Comparison of ENCODE assay signal across 22 cellular contexts in the genomic region with DNA sequence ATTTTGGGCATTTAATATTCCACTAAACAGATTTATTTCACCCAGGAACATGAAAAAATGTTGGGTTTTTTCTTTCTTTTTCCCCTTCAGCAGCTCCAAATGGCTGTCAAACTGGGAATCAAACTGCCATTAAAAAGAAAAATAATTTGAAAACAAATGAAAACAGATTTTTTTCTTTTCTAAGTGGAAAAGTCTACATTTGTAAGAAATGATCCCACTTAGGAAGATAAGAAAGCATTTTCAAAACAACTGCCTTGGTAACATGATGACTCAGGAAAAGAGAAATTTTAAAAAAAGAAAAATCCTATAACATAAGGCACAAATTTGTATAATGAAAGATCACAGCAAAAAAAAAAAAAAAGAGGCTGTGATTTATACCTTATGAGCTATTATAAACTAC. TPM values are rescaled to one million over a fixed set of nuclear protein-coding genes. Genes with fewer than 3 reads are reported as not detected.
"Had no signal": no experiment of that assay in that cellular context is flagged by ENCODE, and none has a peak within 500 bp of the region (broad histone marks: within the 10 kb centered on the region; RNA-seq: fewer than 3 reads in every experiment).

No MANE protein-coding gene starts in this region.

- DNase-seq: activated B cell treated with CpG ODN at 0.5 μM for 24 hours; activated CD4-positive, alpha-beta memory T cell treated with anti-CD3 and anti-CD28 coated beads for 36 hours; activated CD4-positive, alpha-beta T cell treated with anti-CD3 and anti-CD28 coated beads, Interleukin-2, amount 10 ng/mL, durations not matched to agents 7 days and 5 days; activated CD8-positive, alpha-beta memory T cell treated with anti-CD3 and anti-CD28 coated beads for 24 hours; activated effector memory CD4-positive, alpha-beta T cell treated with anti-CD3 and anti-CD28 coated beads, Interleukin-2, amount 50 U/mL, for 16 hours; activated naive CD4-positive, alpha-beta T cell treated with Interleukin-2 at 50 U/mL for 16 hours; activated naive CD8-positive, alpha-beta T cell treated with anti-CD3 and anti-CD28 coated beads, Interleukin-2, amount 50 U/mL, for 24 hours; activated T-cell treated with anti-CD3 and anti-CD28 coated beads, Interleukin-2, amount 50 U/mL, for 4 hours; amygdala; Karpas-422; NCI-H1048; NCI-H146; NCI-H187 treated with DMSO at 0.1 percent for 48 hours; NCI-H2171 treated with DMSO at 0.1 percent for 48 hours; NCI-H226; NCI-H526 treated with DMSO at 0.1 percent for 48 hours; NCI-H82; SIG-M5; T-helper 17 cell; T-helper 9 cell had no signal

- ATAC-seq: activated naive CD4-positive, alpha-beta T cell treated with anti-CD3 and anti-CD28 coated beads, Interleukin-2, amount 50 U/mL, for 72 hours; activated naive CD8-positive, alpha-beta T cell treated with anti-CD3 and anti-CD28 coated beads, Interleukin-2, amount 50 U/mL, for 24 hours; activated T-cell treated with anti-CD3 and anti-CD28 coated beads, Interleukin-2, amount 50 U/mL, for 4 hours; T-helper 17 cell had no signal

RNA-seq across cellular contexts. Expression of a gene that starts 20.0 kb away (rescaled TPM):
- total RNA-seq: activated CD4-positive, alpha-beta memory T cell treated with anti-CD3 and anti-CD28 coated beads for 36 hours; activated CD4-positive, alpha-beta T cell treated with anti-CD3 and anti-CD28 coated beads, Interleukin-2, amount 10 ng/mL, durations not matched to agents 7 days and 5 days; activated naive CD4-positive, alpha-beta T cell treated with anti-CD3 and anti-CD28 coated beads, Interleukin-2, amount 50 U/mL, for 72 hours; NCI-H460 had no signal
